Comparison of ENCODE assay signal across 12 cellular contexts in the genomic region with DNA sequence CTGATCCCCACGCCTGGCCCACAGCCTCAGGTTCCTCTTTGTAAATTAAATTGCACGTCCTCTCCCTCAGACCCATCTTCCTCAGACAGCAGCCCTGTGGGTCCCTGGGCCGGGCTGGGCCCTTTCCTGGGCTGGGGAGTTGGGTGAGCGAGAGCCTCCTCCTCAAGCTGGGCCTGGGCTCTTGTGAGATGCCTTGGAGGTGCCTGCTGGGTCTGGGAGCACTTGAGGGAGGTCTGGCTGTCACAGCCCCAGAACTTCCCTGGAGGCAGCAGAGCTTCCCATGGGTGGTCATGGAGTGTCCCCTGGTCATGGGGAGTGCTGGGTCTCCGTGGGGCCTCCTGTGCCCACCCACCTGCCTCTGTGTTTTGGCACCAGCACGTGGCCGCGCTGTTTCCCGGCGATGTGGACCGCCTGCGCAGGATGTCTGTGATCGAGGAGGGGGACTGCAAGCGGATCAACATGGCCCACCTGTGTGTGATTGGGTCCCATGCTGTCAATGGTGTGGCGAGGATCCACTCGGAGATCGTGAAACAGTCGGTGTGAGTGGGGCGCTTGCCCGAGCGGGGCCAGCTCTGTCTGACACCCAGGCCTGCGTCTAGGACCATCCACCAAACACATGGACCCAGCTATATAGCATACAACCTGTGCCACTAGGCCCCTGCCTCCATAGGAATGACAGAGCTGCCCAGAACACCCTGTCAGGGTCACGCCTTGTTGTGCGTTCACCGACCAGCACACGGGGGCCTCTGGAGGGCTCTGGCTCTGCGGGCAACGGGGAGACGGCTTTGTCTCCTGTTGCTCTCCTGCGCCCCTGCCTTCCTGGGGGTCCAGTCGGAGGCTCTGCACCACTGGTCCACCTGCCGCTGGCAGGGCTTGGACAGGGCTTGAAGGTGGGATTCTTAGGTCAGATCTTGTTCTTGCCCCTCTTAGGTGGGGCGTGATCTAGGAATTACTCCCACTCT. TPM values are rescaled to one million over a fixed set of nuclear protein-coding genes. Genes with fewer than 3 reads are reported as not detected.
DNase-seq lines count a peak whose midpoint lies in the region; ATAC-seq and TF ChIP-seq lines count a peak whose summit lies in the region.
"Had no signal": no experiment of that assay in that cellular context is flagged by ENCODE, and none has a peak within 500 bp of the region (broad histone marks: within the 10 kb centered on the region; RNA-seq: fewer than 3 reads in every experiment).

No MANE protein-coding gene starts in this region.

- no peaks in the 10 kb centered on the region for H3K4me1 ChIP-seq in ascending aorta
- H3K4me1 ChIP-seq in right lobe of liver = no peaks in the 10 kb centered on the region
- H3K4me1 ChIP-seq in suprapubic skin = peaks cover 8% of the 10 kb centered on the region

- ATAC-seq in right lobe of liver = no peak
- ATAC-seq in GM21717 (IDR thresholded peaks at IDR 0.05; ENCODE audit: unreplicated experiment) = no peak
- no peak for ATAC-seq in HG03280 (IDR thresholded peaks at IDR 0.05; ENCODE audit: unreplicated experiment)

- WGBS in right lobe of liver (ENCODE audit: insufficient coverage, low coverage, low lambda C conversion rate, missing lambda C conversion rate) = 100% methylated on average over 1 of the region's 33 CpGs
- 90% methylated on average over 20 of the region's 33 CpGs for WGBS in suprapubic skin

- DNase-seq in DMS53 (lab: John Stamatoyannopoulos, UW) (peak; percentile 36), DMS53 treated with DMSO at 0.1 percent for 48 hours (lab: John Stamatoyannopoulos, UW; ENCODE audit: unreplicated experiment) (no peak), ascending aorta (ENCODE audit: low spot score in 2 of 2) (peak; percentile 7 to 56), right lobe of liver (peak; percentile 19 to 52 (median 37)), suprapubic skin (ENCODE audit: low spot score in 2 of 2) (peak; percentile 58 to 70), EL (no peak)
- DNase-seq: 8988T, amniotic stem cell, Calu3, NCI-H1694 had no signal

- H3K36me3 ChIP-seq in ascending aorta = peaks cover 96 to 100% of the 10 kb centered on the region in 2 donors
- no peaks in the 10 kb centered on the region for H3K36me3 ChIP-seq in right lobe of liver
- peaks cover 98% of the 10 kb centered on the region for H3K36me3 ChIP-seq in suprapubic skin

- H3K27me3 ChIP-seq in ascending aorta (no peaks in the 10 kb centered on the region), right lobe of liver (no peaks in the 10 kb centered on the region), suprapubic skin (no peaks in the 10 kb centered on the region)

- no peaks in the 10 kb centered on the region for H3K9me3 ChIP-seq in ascending aorta
- no peaks in the 10 kb centered on the region for H3K9me3 ChIP-seq in right lobe of liver
- no peaks in the 10 kb centered on the region for H3K9me3 ChIP-seq in suprapubic skin

- no peak for TF ChIP-seq EP300 in suprapubic skin (IDR thresholded peaks at IDR 0.05)

- TF ChIP-seq CTCF in ascending aorta (IDR thresholded peaks at IDR 0.05) = no peak
- no peak for TF ChIP-seq CTCF in right lobe of liver (IDR thresholded peaks at IDR 0.05)
- TF ChIP-seq CTCF in suprapubic skin (IDR thresholded peaks at IDR 0.05) = no peak

- H3K4me3 ChIP-seq in ascending aorta = no peak overlapping the region
- no peak overlapping the region for H3K4me3 ChIP-seq in right lobe of liver
- H3K4me3 ChIP-seq in suprapubic skin = no peak overlapping the region

- TF ChIP-seq POLR2A in right lobe of liver (IDR thresholded peaks at IDR 0.05) (no peak), suprapubic skin (IDR thresholded peaks at IDR 0.05) (no peak)

- no peak overlapping the region for H3K27ac ChIP-seq in ascending aorta
- H3K27ac ChIP-seq in right lobe of liver = no peak overlapping the region
- H3K27ac ChIP-seq in suprapubic skin = no peak overlapping the region

- intact Hi-C loops in ascending aorta (cut with DNase I) (no loop called here), right lobe of liver (cut with DNase I) (no loop called here)

RNA-seq across cellular contexts. Expression of a gene that starts 33.0 kb away (rescaled TPM):
- 125 TPM for total RNA-seq in ascending aorta
- 10 to 100 TPM in 3 of 6 experiments, 1 to 10 TPM in 3; 6.6 to 27.4 (median 13.2) TPM for total RNA-seq in right lobe of liver
- total RNA-seq in suprapubic skin = 100 to 1,000 TPM; 142 to 247 (median 198) TPM

Comparison
In these comparisons a context has a peak if more than half of its experiments do, and no peak if none do; other contexts are left out.
1. DNase-seq: peak in DMS53 (single experiment), ascending aorta (2 of 2), right lobe of liver (3 of 3) and suprapubic skin (2 of 2); none in DMS53 treated with DMSO at 0.1 percent for 48 hours (single experiment) and EL (single experiment).